8 cellular contexts compared by ENCODE assay signal in the genomic region with DNA sequence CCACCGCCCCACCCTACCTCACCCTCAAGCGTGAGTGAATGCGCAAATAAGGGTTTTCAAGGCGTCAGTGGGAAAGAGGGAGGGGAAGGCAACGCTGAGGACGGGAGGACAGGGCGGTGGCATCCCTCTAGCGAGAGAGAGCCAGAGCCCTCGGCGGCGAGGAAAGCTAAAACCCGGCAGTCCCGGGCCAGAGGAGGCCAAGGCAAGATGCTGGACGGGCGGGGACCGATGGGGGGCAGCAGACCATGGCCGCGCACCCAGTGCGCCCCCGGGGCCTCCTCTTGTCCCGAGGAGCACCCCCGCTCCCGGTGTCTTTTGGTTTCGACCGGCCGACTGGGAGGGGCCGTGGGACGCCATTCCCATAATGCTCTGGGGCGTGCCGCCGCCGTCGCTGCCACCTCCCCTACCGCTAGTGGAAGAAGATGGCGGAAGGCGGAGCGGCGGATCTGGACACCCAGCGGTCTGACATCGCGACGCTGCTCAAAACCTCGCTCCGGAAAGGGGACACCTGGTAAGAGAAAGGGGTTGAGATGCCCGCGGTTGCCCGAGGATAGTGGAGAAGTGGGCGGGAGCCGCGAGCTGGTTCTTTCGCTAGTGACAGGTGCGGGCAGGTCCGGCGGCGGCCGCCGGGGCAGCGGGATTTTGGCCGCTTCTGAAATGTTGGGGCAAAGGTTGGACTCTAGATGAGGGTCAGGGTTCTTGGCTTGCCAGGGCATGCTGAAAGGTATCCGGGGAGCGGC. TPM values are rescaled to one million over a fixed set of nuclear protein-coding genes. Genes with fewer than 3 reads are reported as not detected.
DNase-seq lines count a peak whose midpoint lies in the region; ATAC-seq and TF ChIP-seq lines count a peak whose summit lies in the region.

Gene USP15, plus strand, starts transcription at position 412 of the 740 bp plus-strand sequence. Its CDS starts 11 bp downstream, at position 423.

- peak within 1 kb of the TSS; percentile 85 to 100 (median 98) for H3K4me3 ChIP-seq in BLaER1 treated with 17β-estradiol and CSF1 and Interleukin-3, amounts not matched to agents 10 nM and 100 nM
- H3K4me3 ChIP-seq in left lung = peak within 1 kb of the TSS; percentile 78 to 94

- H3K4me1 ChIP-seq in BLaER1 treated with 17β-estradiol and CSF1 and Interleukin-3, amounts not matched to agents 10 nM and 100 nM = peaks cover 29 to 72% (median 44%) of the 10 kb centered on the region in 10 experiments
- H3K4me1 ChIP-seq in left lung = peaks cover 18 to 67% of the 10 kb centered on the region in 2 donors

- intact Hi-C loops in dendritic cell treated with granulocyte-macrophage colony-stimulating factor and Interleukin-4, amounts not matched to agents 40 ng/mL and 50 ng/mL, for 4 days (cut with micrococcal nuclease) = loop anchor here (2.0 to 10.0 kb wide), 3 partner anchors 37 to 65 kb away; no protein-coding TSS in a partner anchor
- intact Hi-C loops in left lung (cut with DNase I) = no loop called here

- peak; percentile 53 to 75 for TF ChIP-seq CTCF in left lung (IDR thresholded peaks at IDR 0.05)

- H3K9me3 ChIP-seq in BLaER1 treated with 17β-estradiol and CSF1 and Interleukin-3, amounts not matched to agents 10 nM and 100 nM (replicated peaks in 1 of 11) = no peaks in the 10 kb centered on the region
- H3K9me3 ChIP-seq in left lung = no peaks in the 10 kb centered on the region

- H3K9me3 Mint-ChIP-seq in dendritic cell treated with granulocyte-macrophage colony-stimulating factor and Interleukin-4, amounts not matched to agents 40 ng/mL and 50 ng/mL, for 4 days = no peaks in the 10 kb centered on the region

- peak within 1 kb of the TSS; percentile 86 for H3K4me3 Mint-ChIP-seq in dendritic cell treated with granulocyte-macrophage colony-stimulating factor and Interleukin-4, amounts not matched to agents 40 ng/mL and 50 ng/mL, for 4 days

- H3K36me3 Mint-ChIP-seq in dendritic cell treated with granulocyte-macrophage colony-stimulating factor and Interleukin-4, amounts not matched to agents 40 ng/mL and 50 ng/mL, for 4 days (ENCODE audit: low read depth) = peaks cover 23% of the 10 kb centered on the region

- peak within 1 kb of the TSS; percentile 90 to 100 (median 96) for H3K27ac ChIP-seq in BLaER1 treated with 17β-estradiol and CSF1 and Interleukin-3, amounts not matched to agents 10 nM and 100 nM
- H3K27ac ChIP-seq in left lung = peak within 1 kb of the TSS; percentile 95 to 97

- H3K4me1 Mint-ChIP-seq in dendritic cell treated with granulocyte-macrophage colony-stimulating factor and Interleukin-4, amounts not matched to agents 40 ng/mL and 50 ng/mL, for 4 days (ENCODE audit: low read depth) = peaks cover 42% of the 10 kb centered on the region

- H3K27ac Mint-ChIP-seq in dendritic cell treated with granulocyte-macrophage colony-stimulating factor and Interleukin-4, amounts not matched to agents 40 ng/mL and 50 ng/mL, for 4 days = peak within 1 kb of the TSS; percentile 94

- peak within 1 kb of the TSS; percentile 82 to 99 (median 88) for H3K4me2 ChIP-seq in BLaER1 treated with 17β-estradiol and CSF1 and Interleukin-3, amounts not matched to agents 10 nM and 100 nM

- H4K20me1 ChIP-seq in BLaER1 treated with 17β-estradiol and CSF1 and Interleukin-3, amounts not matched to agents 10 nM and 100 nM = peaks cover 24 to 49% (median 40%) of the 10 kb centered on the region in 11 experiments; a peak in 21 of 22 replicates

- peak within 1 kb of the TSS; percentile 89 to 100 (median 94) for H3K9ac ChIP-seq in BLaER1 treated with 17β-estradiol and CSF1 and Interleukin-3, amounts not matched to agents 10 nM and 100 nM

- DNase-seq in GM19240 (ENCODE audit: insufficient read length, low spot score) (peak; percentile 23), NCI-H526 (lab: John Stamatoyannopoulos, UW) (peak; percentile 87 to 98), left lung (peak; percentile 96 to 98)
- peak; percentile 89 to 94 for DNase-seq in activated CD4-positive, alpha-beta T cell treated with anti-CD3 and anti-CD28 coated beads, Interleukin-2, amount 50 U/mL, for 24 hours (ENCODE audit: low read depth in 1 of 2, low spot score in 1 of 2)
- DNase-seq in stimulated activated CD4-positive, alpha-beta T cell treated with anti-CD3 and anti-CD28 coated beads, Interleukin-2, amount 100 ng/mL, for 48 hours = peak; percentile 93 to 95

- peak; percentile 71 for ATAC-seq in HG03460 (IDR thresholded peaks at IDR 0.05; ENCODE audit: unreplicated experiment)
- peak; percentile 97 for ATAC-seq in left lung

- peaks cover 0 to 17% (median 5%) of the 10 kb centered on the region in 11 experiments; a peak in 12 of 22 replicates for H3K36me3 ChIP-seq in BLaER1 treated with 17β-estradiol and CSF1 and Interleukin-3, amounts not matched to agents 10 nM and 100 nM
- no peaks in the 10 kb centered on the region for H3K36me3 ChIP-seq in left lung

- no peaks in the 10 kb centered on the region for H3K27me3 ChIP-seq in BLaER1 treated with 17β-estradiol and CSF1 and Interleukin-3, amounts not matched to agents 10 nM and 100 nM
- H3K27me3 ChIP-seq in left lung = no peaks in the 10 kb centered on the region

- no peaks in the 10 kb centered on the region for H3K27me3 Mint-ChIP-seq in dendritic cell treated with granulocyte-macrophage colony-stimulating factor and Interleukin-4, amounts not matched to agents 40 ng/mL and 50 ng/mL, for 4 days

RNA-seq across cellular contexts. Expression of gene USP15, which starts in this region (rescaled TPM):
- 100 to 1,000 TPM in 1 of 2 donors, 10 to 100 TPM in 1; 50.2 to 107 TPM for total RNA-seq in left lung

Comparison
In these comparisons a context has a peak if more than half of its experiments do, and no peak if none do; other contexts are left out.
1. Peak in every context shown above with its lines: DNase-seq, ATAC-seq, H3K4me3 ChIP-seq and H3K27ac ChIP-seq.
2. DNase-seq: peak in every context shown above with its lines; median percentile 97 in left lung; 94 in stimulated activated CD4-positive, alpha-beta T cell treated with anti-CD3 and anti-CD28 coated beads, Interleukin-2, amount 100 ng/mL, for 48 hours; 92 in NCI-H526; 92 in activated CD4-positive, alpha-beta T cell treated with anti-CD3 and anti-CD28 coated beads, Interleukin-2, amount 50 U/mL, for 24 hours; 23 in GM19240.